ENCODE assay signal across 12 cellular contexts in the genomic region with DNA sequence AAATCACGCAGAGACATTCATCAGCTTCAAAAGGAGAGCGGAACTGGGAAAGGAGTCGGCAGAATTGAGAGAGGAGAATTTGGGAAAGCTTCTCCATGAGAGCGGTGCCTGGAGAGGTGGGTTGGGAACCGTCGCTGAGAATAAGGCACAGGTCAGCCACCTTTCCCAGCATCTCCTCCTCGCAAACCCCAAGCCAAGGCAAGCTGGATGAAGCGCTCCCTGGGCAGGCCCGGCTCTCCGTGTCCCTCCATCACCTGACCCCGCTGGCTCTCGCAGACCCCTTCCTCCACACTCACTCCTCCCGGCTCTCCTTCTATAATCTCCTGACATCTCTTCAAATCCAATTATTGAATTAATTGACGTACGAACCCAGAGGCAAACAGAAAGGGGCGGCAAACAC. TPM values are rescaled to one million over a fixed set of nuclear protein-coding genes. Genes with fewer than 3 reads are reported as not detected.
DNase-seq lines count a peak whose midpoint lies in the region; ATAC-seq and TF ChIP-seq lines count a peak whose summit lies in the region.
"Had no signal": no experiment of that assay in that cellular context is flagged by ENCODE, and none has a peak within 500 bp of the region (broad histone marks: within the 10 kb centered on the region; RNA-seq: fewer than 3 reads in every experiment).

No MANE protein-coding gene starts in this region.

- POLR2A ChIA-PET in T-cell (lab: Charles Lee): no interaction called here

- H3K9ac ChIP-seq in neural progenitor cell: no peak overlapping the region

- H3K9me3 Mint-ChIP-seq in GM23338 (no peaks in the 10 kb centered on the region), T-cell (no peaks in the 10 kb centered on the region), neural progenitor cell (peaks cover 7% of the 10 kb centered on the region)

- no peak overlapping the region for H3K27ac ChIP-seq in GM23338 (ENCODE audit: low read depth)
- no peak overlapping the region for H3K27ac ChIP-seq in esophagus muscularis mucosa (replicated peaks in 1 of 4)
- no peak overlapping the region for H3K27ac ChIP-seq in neural progenitor cell
- no peak overlapping the region for H3K27ac ChIP-seq in sigmoid colon

- TF ChIP-seq CTCF in GM23338 (conservative IDR thresholded peaks at IDR 0.05; ENCODE audit: low read depth in 2 of 2) (no peak), esophagus muscularis mucosa (IDR thresholded peaks at IDR 0.05) (no peak), neural progenitor cell (IDR thresholded peaks at IDR 0.05) (no peak), sigmoid colon (IDR thresholded peaks at IDR 0.05) (no peak)

- H3K79me2 ChIP-seq in GM23338 (replicated peaks; ENCODE audit: insufficient read depth) (no peaks in the 10 kb centered on the region), neural progenitor cell (ENCODE audit: low read depth) (no peaks in the 10 kb centered on the region)

- DNase-seq in GM23338 (ENCODE audit: low spot score) (peak; percentile 51), T-cell (no peak), esophagus muscularis mucosa (ENCODE audit: extremely low spot score) (no peak), neural progenitor cell (ENCODE audit: low spot score) (peak; percentile 38), sigmoid colon (no peak), glomerular visceral epithelial cell (ENCODE audit: extremely low spot score) (no peak), NCI-H2171 treated with DMSO at 0.1 percent for 48 hours (lab: John Stamatoyannopoulos, UW) (no peak)
- DNase-seq: hippocampal formation, NCI-H446, SHP77 treated with DMSO at 0.1 percent for 48 hours had no signal

- ATAC-seq in GM23338: peak; percentile 27
- no peak for ATAC-seq in T-cell (replicated peaks in 1 of 4)
- no peak for ATAC-seq in GM21737 (IDR thresholded peaks at IDR 0.05; ENCODE audit: unreplicated experiment)

- H3K9me3 ChIP-seq in esophagus muscularis mucosa: no peaks in the 10 kb centered on the region
- no peaks in the 10 kb centered on the region for H3K9me3 ChIP-seq in neural progenitor cell (ENCODE audit: low read depth)
- H3K9me3 ChIP-seq in sigmoid colon: no peaks in the 10 kb centered on the region

- H3K36me3 Mint-ChIP-seq in GM23338 (ENCODE audit: low read depth) (no peaks in the 10 kb centered on the region; the same call in 2 of the 3 replicates), T-cell (no peaks in the 10 kb centered on the region), neural progenitor cell (peaks cover 2% of the 10 kb centered on the region)

- H3K4me1 ChIP-seq in GM23338 (ENCODE audit: insufficient read depth) (peaks cover 18% of the 10 kb centered on the region), esophagus muscularis mucosa (peaks cover 21 to 27% (median 25%) of the 10 kb centered on the region in 4 donors), neural progenitor cell (peaks cover 27% of the 10 kb centered on the region), sigmoid colon (peaks cover 0 to 26% (median 14%) of the 10 kb centered on the region in 4 donors)

- TF ChIP-seq EP300 in esophagus muscularis mucosa (IDR thresholded peaks at IDR 0.05): no peak
- TF ChIP-seq EP300 in sigmoid colon (IDR thresholded peaks at IDR 0.05): no peak

- H3K27me3 Mint-ChIP-seq in GM23338 (ENCODE audit: insufficient read depth, low read depth, poor library complexity) (peaks cover 48% of the 10 kb centered on the region), T-cell (peaks cover 70% of the 10 kb centered on the region in 2 donors), neural progenitor cell (ENCODE audit: insufficient read depth, low read depth) (peaks cover 54% of the 10 kb centered on the region)

- TF ChIP-seq POLR2A in esophagus muscularis mucosa (IDR thresholded peaks at IDR 0.05; ENCODE audit: low read depth): no peak
- TF ChIP-seq POLR2A in sigmoid colon (IDR thresholded peaks at IDR 0.05): no peak

- H3K4me3 Mint-ChIP-seq in GM23338: peak overlapping the region; percentile 74
- H3K4me3 Mint-ChIP-seq in T-cell: peak overlapping the region; percentile 63 to 82 (median 69)
- H3K4me3 Mint-ChIP-seq in neural progenitor cell: peak overlapping the region; percentile 79

- H4K20me1 ChIP-seq in GM23338 (replicated peaks; ENCODE audit: insufficient read depth) (no peaks in the 10 kb centered on the region), neural progenitor cell (ENCODE audit: low read depth) (no peaks in the 10 kb centered on the region)

- H3K9me2 ChIP-seq in GM23338 (ENCODE audit: insufficient read depth): no peaks in the 10 kb centered on the region

- H3K27me3 ChIP-seq in GM23338 (ENCODE audit: insufficient read depth): peaks cover 67% of the 10 kb centered on the region
- H3K27me3 ChIP-seq in esophagus muscularis mucosa: peaks cover 6 to 77% (median 31%) of the 10 kb centered on the region in 4 donors
- peaks cover 77% of the 10 kb centered on the region for H3K27me3 ChIP-seq in neural progenitor cell
- peaks cover 28 to 60% (median 60%) of the 10 kb centered on the region in 3 donors for H3K27me3 ChIP-seq in sigmoid colon

- 0 out of 2 replicates have a peak, but pooled peaks cover 3% of the 10 kb centered on the region for H3F3A ChIP-seq in GM23338 (replicated peaks; ENCODE audit: low read depth)
- H3F3A ChIP-seq in neural progenitor cell (ENCODE audit: low read depth): peaks cover 26% of the 10 kb centered on the region

- H3K27ac Mint-ChIP-seq in GM23338: no peak overlapping the region
- peak overlapping the region in 1 of 2 donors; percentile 49 for H3K27ac Mint-ChIP-seq in T-cell
- no peak overlapping the region for H3K27ac Mint-ChIP-seq in neural progenitor cell

- WGBS in esophagus muscularis mucosa: 60% methylated on average over 16 of the region's 16 CpGs
- WGBS in sigmoid colon, 2 donors: 35 to 55% methylated on average over 16 of the region's 16 CpGs

- H3K4me3 ChIP-seq in GM23338 (peak overlapping the region; percentile 62), esophagus muscularis mucosa (peak overlapping the region; percentile 31 to 48 (median 38)), neural progenitor cell (peak overlapping the region; percentile 36), sigmoid colon (no peak overlapping the region)

- H3K4me1 Mint-ChIP-seq in GM23338 (peaks cover 31% of the 10 kb centered on the region), T-cell (peaks cover 28 to 36% (median 28%) of the 10 kb centered on the region in 3 donors), neural progenitor cell (peaks cover 29% of the 10 kb centered on the region)

- CTCF ChIA-PET in T-cell (lab: Charles Lee): interaction anchor here in 1 of 2 donors (0.6 to 1.4 kb wide), 2 partner anchors 27 to 49 kb away, joined by 3 read pairs; no protein-coding TSS in a partner anchor

- H2AFZ ChIP-seq in GM23338 (peak overlapping the region; percentile 98), neural progenitor cell (replicated peaks) (peak overlapping the region; percentile 58)

- intact Hi-C loops in esophagus muscularis mucosa (cut with DNase I) (no loop called here), sigmoid colon (cut with DNase I) (no loop called here)

- H3K4me2 ChIP-seq in GM23338 (peak overlapping the region; percentile 91), neural progenitor cell (peak overlapping the region; percentile 87)

- H3K36me3 ChIP-seq in GM23338 (ENCODE audit: insufficient read depth) (no peaks in the 10 kb centered on the region), esophagus muscularis mucosa (no peaks in the 10 kb centered on the region), neural progenitor cell (no peaks in the 10 kb centered on the region), sigmoid colon (no peaks in the 10 kb centered on the region)

RNA-seq across cellular contexts. Expression of a gene that starts 18.9 kb away (rescaled TPM):
- 362 and 393 TPM in 2 replicates for total RNA-seq in GM23338 (2014; rRNA removed; shearing (Covaris generic))
- polyA plus RNA-seq in GM23338 (2016; fragmentation: Nextera tagmentation; extraction: Ambion mirVana): 815 and 821 TPM in 2 replicates
- 100 to 1,000 TPM; 223 to 283 (median 251) TPM for total RNA-seq in T-cell
- 100 to 1,000 TPM; 204 to 266 (median 235) TPM for total RNA-seq in esophagus muscularis mucosa
- total RNA-seq in neural progenitor cell (ENCODE audit: low replicate concordance): 461 and 715 TPM in 2 replicates
- 100 to 1,000 TPM; 409 to 571 (median 531) TPM for total RNA-seq in sigmoid colon
- 100 to 1,000 TPM; 535 to 828 (median 574) TPM for polyA plus RNA-seq in sigmoid colon

RNA-seq across cellular contexts. Expression of a gene that starts 32.5 kb away (rescaled TPM):
- total RNA-seq in GM23338 (2014; rRNA removed; shearing (Covaris generic)): 20.4 and 21.3 TPM in 2 replicates
- polyA plus RNA-seq in GM23338 (2016; fragmentation: Nextera tagmentation; extraction: Ambion mirVana): 4.6 and 6.5 TPM in 2 replicates
- total RNA-seq in T-cell: 100 to 1,000 TPM; 118 to 162 (median 153) TPM
- total RNA-seq in esophagus muscularis mucosa: 100 to 1,000 TPM; 252 to 487 (median 347) TPM
- total RNA-seq in neural progenitor cell (ENCODE audit: low replicate concordance): 25.3 and 46.0 TPM in 2 replicates
- total RNA-seq in sigmoid colon: 100 to 1,000 TPM; 232 to 322 (median 303) TPM
- 10 to 100 TPM; 24.0 to 59.5 (median 54.7) TPM for polyA plus RNA-seq in sigmoid colon

RNA-seq across cellular contexts. Expression of a gene that starts 57.0 kb away (rescaled TPM):
- total RNA-seq in GM23338 (2014; rRNA removed; shearing (Covaris generic)): not detected in 2 replicates
- polyA plus RNA-seq in GM23338 (2016; fragmentation: Nextera tagmentation; extraction: Ambion mirVana) (not detected in 2 replicates), sigmoid colon (not detected)
- total RNA-seq in T-cell (not detected), esophagus muscularis mucosa (not detected), neural progenitor cell (ENCODE audit: low replicate concordance) (not detected in 2 replicates), sigmoid colon (not detected)
- total RNA-seq: myocyte had no signal

Comparison
In these comparisons a context has a peak if more than half of its experiments do, and no peak if none do; other contexts are left out.
1. DNase-seq: peak in GM23338 (single experiment) and neural progenitor cell (single experiment); none in T-cell (0 of 34), esophagus muscularis mucosa (single experiment), sigmoid colon (single experiment), glomerular visceral epithelial cell (single experiment) and NCI-H2171 treated with DMSO at 0.1 percent for 48 hours (single experiment).
2. H3K4me3 ChIP-seq: peak in GM23338 (single experiment), esophagus muscularis mucosa (4 of 4) and neural progenitor cell (single experiment); none in sigmoid colon (0 of 4).
3. Peak in every context shown above with its lines, with median percentiles within 50 percentile points of each other: H3K4me3 Mint-ChIP-seq.